ENCODE assay signal across 8 cellular contexts in the genomic region with DNA sequence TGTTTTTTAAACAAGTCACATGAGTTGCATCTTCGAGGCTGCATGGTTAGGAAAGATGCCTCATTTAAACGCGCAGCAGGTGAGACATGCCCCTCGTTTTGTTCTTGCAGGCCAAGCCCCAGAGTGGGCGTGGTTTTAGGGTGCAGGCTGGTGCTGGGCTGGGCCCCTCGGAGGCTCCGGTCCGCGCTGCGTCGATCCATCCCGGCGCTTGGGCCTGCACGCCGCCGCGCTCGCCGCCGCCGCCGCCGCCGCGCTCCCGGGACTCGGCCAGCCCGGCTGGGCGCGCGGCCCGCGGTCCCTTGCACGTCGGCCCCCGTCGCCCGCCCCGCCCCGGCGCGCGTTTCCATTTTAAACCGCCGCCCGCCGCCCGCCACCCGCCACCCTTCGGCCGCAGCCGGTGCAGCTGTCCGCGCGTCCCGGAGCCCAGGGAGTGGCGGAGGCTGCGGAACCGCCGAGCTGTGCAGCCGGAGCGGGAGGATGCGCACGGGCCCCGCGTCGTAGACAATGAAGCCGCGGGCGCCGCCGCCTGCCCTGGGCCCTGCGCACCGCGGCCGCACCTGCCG.
DNase-seq lines count a peak whose midpoint lies in the region; ATAC-seq, FAIRE-seq and TF ChIP-seq lines count a peak whose summit lies in the region.

No MANE protein-coding gene starts in this region.

- peaks cover 7% of the 10 kb centered on the region for H3K27me3 ChIP-seq in effector memory CD4-positive, alpha-beta T cell (replicated peaks; ENCODE audit: control insufficient read depth, insufficient read depth, low read length, poor library complexity, severe bottlenecking)
- H3K27me3 ChIP-seq in HepG2 (ENCODE audit: control insufficient read depth in 1 of 2, insufficient read depth in 2 of 2, low read length in 2 of 2): no peaks in the 10 kb centered on the region

- H3K36me3 ChIP-seq in effector memory CD4-positive, alpha-beta T cell (ENCODE audit: control insufficient read depth, insufficient read depth, low read length): no peaks in the 10 kb centered on the region
- no peaks in the 10 kb centered on the region for H3K36me3 ChIP-seq in HepG2 (replicated peaks in 1 of 2; ENCODE audit: control insufficient read depth in 1 of 2, insufficient read depth in 2 of 2, low read length in 2 of 2)

- DNase-seq in DMS53 (lab: John Stamatoyannopoulos, UW): peak; percentile 93
- DNase-seq in NCI-H1105 treated with DMSO at 0.1 percent for 48 hours (lab: John Stamatoyannopoulos, UW): peak; percentile 78
- peak; percentile 19 to 47 (median 36) for DNase-seq in effector memory CD4-positive, alpha-beta T cell
- peak; percentile 69 for DNase-seq in HepG2 (ENCODE audit: low spot score)
- peak; percentile 6 for DNase-seq in stimulated activated CD4-positive, alpha-beta T cell treated with anti-CD3 and anti-CD28 coated beads, Interleukin-4, amount 100 ng/mL, for 24 hours
- no peak for DNase-seq in GM13976 (ENCODE audit: low spot score)

- no TSS peak for BruUV-seq in HepG2 (replicated peaks; lab: Mats Ljungman, UMichigan)

- no peak overlapping the region for H3K9ac ChIP-seq in HepG2 (ENCODE audit: insufficient read depth, low read depth, low read length)

- WGBS in HepG2 (ENCODE audit: low lambda C conversion rate): 2% methylated on average over 48 of the region's 77 CpGs

- no peak overlapping the region for H3K4me3 ChIP-seq in effector memory CD4-positive, alpha-beta T cell (ENCODE audit: insufficient read depth, low read depth, low read length, poor library complexity, severe bottlenecking)
- peak overlapping the region; percentile 63 to 82 (median 66); a peak in 5 of 6 replicates for H3K4me3 ChIP-seq in HepG2 (replicated peaks in 1 of 3; ENCODE audit: insufficient read depth in 1 of 3, low read depth in 2 of 3, low read length in 3 of 3)

- no peak for TF ChIP-seq RAD21 in HepG2 (CRISPR knock-in tag; IDR thresholded peaks at IDR 0.05)

- intact Hi-C loops in HepG2 (cut with micrococcal nuclease; ENCODE audit: unreplicated experiment): loop anchor here (5.0 to 10.0 kb wide), 2 partner anchors 72 to 175 kb away; a partner anchor contains a TSS

- H3K4me2 ChIP-seq in HepG2 (ENCODE audit: low read depth, low read length): peak overlapping the region; percentile 77

- H3K27ac ChIP-seq in VCaP: peak overlapping the region; percentile 73
- no peak overlapping the region for H3K27ac ChIP-seq in effector memory CD4-positive, alpha-beta T cell (ENCODE audit: insufficient read depth, low read length, poor library complexity, severe bottlenecking)
- no peak overlapping the region for H3K27ac ChIP-seq in HepG2 (ENCODE audit: extremely low read length, insufficient read depth, low read length)

- TF ChIP-seq CTCF in VCaP (conservative IDR thresholded peaks at IDR 0.05) (no peak), HepG2 (CRISPR knock-in tag; IDR thresholded peaks at IDR 0.05) (no peak), GM13976 (IDR thresholded peaks at IDR 0.05; ENCODE audit: borderline replicate concordance, control extremely low read depth, extremely low read depth, insufficient read depth, missing control alignments) (no peak)

- POLR2A ChIA-PET in HepG2 (lab: Yijun Ruan, JAX): no interaction called here

- in situ Hi-C loops in HepG2 (cut with HindIII; ENCODE audit: extremely low pct_ligation_motif_present, low pct_unique_long_range_greater_than_20kb) (no loop called here), GM13976 (cut with MboI; ENCODE audit: low sequenced_read_pairs, unreplicated experiment) (no loop called here)

- H2AFZ ChIP-seq in HepG2 (ENCODE audit: low read length): no peak overlapping the region

- CTCF ChIA-PET in HepG2 (lab: Yijun Ruan, JAX; ENCODE audit: low intra/inter-chr PET ratio, low total read pairs): no interaction called here

- no peak for TF ChIP-seq EP300 in HepG2 (IDR thresholded peaks at IDR 0.05; ENCODE audit: low read depth in 2 of 2, low read length in 2 of 2)
- TF ChIP-seq EP300 in HepG2 (CRISPR knock-in tag; IDR thresholded peaks at IDR 0.05; ENCODE audit: borderline replicate concordance): no peak

- peak; percentile 77 for ATAC-seq in HepG2
- ATAC-seq in GM18868 (IDR thresholded peaks at IDR 0.05; ENCODE audit: unreplicated experiment): no peak

- peaks cover 55% of the 10 kb centered on the region for H4K20me1 ChIP-seq in HepG2 (ENCODE audit: insufficient read depth, low read length)

- H3K4me1 ChIP-seq in effector memory CD4-positive, alpha-beta T cell (ENCODE audit: control insufficient read depth, insufficient read depth, low read length, poor library complexity, severe bottlenecking): no peaks in the 10 kb centered on the region
- peaks cover 53% of the 10 kb centered on the region for H3K4me1 ChIP-seq in HepG2 (ENCODE audit: insufficient read depth, low read length)

- FAIRE-seq in HepG2 (lab: Jason Lieb, UNC): no peak

- TF ChIP-seq POLR2A in HepG2 (IDR thresholded peaks at IDR 0.05; ENCODE audit: insufficient read depth in 1 of 2, low read depth in 2 of 2, low read length in 2 of 2): no peak

- no peaks in the 10 kb centered on the region for H3K9me3 ChIP-seq in effector memory CD4-positive, alpha-beta T cell (ENCODE audit: control insufficient read depth, low read length)
- H3K9me3 ChIP-seq in HepG2 (ENCODE audit: low read length): no peaks in the 10 kb centered on the region

- H3K79me2 ChIP-seq in HepG2 (ENCODE audit: insufficient read depth, low read length): peaks cover 33% of the 10 kb centered on the region

TF ChIP-seq in HepG2, 621 proteins besides CTCF, POLR2A, EP300 and RAD21 (continues in another document):
- TF ChIP-seq, protein P1, sequence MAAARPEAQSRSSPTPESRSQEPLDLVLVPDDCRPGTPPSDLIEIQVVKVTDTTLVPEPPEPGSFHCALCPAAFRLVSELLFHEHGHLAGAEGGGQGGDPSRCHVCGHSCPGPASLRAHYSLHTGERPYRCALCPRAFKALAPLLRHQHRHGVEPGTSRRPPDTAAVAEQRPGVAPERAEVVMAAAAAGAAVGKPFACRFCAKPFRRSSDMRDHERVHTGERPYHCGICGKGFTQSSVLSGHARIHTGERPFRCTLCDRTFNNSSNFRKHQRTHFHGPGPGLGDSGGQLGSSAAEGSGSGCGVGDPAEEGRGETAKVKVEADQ (CRISPR knock-in tag; IDR thresholded peaks at IDR 0.05; ENCODE audit: borderline replicate concordance): no peak
- TF ChIP-seq ZNF333 (CRISPR knock-in tag; IDR thresholded peaks at IDR 0.05; ENCODE audit: borderline replicate concordance): no peak
- TF ChIP-seq, protein P2, sequence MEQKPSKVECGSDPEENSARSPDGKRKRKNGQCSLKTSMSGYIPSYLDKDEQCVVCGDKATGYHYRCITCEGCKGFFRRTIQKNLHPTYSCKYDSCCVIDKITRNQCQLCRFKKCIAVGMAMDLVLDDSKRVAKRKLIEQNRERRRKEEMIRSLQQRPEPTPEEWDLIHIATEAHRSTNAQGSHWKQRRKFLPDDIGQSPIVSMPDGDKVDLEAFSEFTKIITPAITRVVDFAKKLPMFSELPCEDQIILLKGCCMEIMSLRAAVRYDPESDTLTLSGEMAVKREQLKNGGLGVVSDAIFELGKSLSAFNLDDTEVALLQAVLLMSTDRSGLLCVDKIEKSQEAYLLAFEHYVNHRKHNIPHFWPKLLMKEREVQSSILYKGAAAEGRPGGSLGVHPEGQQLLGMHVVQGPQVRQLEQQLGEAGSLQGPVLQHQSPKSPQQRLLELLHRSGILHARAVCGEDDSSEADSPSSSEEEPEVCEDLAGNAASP (CRISPR knock-in tag; IDR thresholded peaks at IDR 0.05; ENCODE audit: borderline replicate concordance): no peak
- TF ChIP-seq ZNF761 (CRISPR knock-in tag; conservative IDR thresholded peaks at IDR 0.05): no peak
- TF ChIP-seq ZFP36L2 (CRISPR knock-in tag; IDR thresholded peaks at IDR 0.05): no peak
- TF ChIP-seq, protein P3, sequence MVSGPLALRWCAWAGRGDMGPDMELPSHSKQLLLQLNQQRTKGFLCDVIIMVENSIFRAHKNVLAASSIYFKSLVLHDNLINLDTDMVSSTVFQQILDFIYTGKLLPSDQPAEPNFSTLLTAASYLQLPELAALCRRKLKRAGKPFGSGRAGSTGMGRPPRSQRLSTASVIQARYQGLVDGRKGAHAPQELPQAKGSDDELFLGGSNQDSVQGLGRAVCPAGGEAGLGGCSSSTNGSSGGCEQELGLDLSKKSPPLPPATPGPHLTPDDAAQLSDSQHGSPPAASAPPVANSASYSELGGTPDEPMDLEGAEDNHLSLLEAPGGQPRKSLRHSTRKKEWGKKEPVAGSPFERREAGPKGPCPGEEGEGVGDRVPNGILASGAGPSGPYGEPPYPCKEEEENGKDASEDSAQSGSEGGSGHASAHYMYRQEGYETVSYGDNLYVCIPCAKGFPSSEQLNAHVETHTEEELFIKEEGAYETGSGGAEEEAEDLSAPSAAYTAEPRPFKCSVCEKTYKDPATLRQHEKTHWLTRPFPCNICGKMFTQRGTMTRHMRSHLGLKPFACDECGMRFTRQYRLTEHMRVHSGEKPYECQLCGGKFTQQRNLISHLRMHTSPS (CRISPR knock-in tag; IDR thresholded peaks at IDR 0.05; ENCODE audit: low read depth): no peak
- TF ChIP-seq HNRNPLL (IDR thresholded peaks at IDR 0.05; ENCODE audit: low read depth, low read length, poor library complexity, severe bottlenecking): peak; percentile 50
- TF ChIP-seq, protein P4, sequence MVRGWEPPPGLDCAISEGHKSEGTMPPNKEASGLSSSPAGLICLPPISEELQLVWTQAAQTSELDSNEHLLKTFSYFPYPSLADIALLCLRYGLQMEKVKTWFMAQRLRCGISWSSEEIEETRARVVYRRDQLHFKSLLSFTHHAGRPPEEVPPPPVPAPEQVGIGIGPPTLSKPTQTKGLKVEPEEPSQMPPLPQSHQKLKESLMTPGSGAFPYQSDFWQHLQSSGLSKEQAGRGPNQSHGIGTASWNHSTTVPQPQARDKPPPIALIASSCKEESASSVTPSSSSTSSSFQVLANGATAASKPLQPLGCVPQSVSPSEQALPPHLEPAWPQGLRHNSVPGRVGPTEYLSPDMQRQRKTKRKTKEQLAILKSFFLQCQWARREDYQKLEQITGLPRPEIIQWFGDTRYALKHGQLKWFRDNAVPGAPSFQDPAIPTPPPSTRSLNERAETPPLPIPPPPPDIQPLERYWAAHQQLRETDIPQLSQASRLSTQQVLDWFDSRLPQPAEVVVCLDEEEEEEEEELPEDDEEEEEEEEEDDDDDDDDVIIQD (CRISPR knock-in tag; IDR thresholded peaks at IDR 0.05; ENCODE audit: low read depth): 0 out of 2 replicates have a peak, but pooled peaks have one; percentile 18
